In the genomic region with DNA sequence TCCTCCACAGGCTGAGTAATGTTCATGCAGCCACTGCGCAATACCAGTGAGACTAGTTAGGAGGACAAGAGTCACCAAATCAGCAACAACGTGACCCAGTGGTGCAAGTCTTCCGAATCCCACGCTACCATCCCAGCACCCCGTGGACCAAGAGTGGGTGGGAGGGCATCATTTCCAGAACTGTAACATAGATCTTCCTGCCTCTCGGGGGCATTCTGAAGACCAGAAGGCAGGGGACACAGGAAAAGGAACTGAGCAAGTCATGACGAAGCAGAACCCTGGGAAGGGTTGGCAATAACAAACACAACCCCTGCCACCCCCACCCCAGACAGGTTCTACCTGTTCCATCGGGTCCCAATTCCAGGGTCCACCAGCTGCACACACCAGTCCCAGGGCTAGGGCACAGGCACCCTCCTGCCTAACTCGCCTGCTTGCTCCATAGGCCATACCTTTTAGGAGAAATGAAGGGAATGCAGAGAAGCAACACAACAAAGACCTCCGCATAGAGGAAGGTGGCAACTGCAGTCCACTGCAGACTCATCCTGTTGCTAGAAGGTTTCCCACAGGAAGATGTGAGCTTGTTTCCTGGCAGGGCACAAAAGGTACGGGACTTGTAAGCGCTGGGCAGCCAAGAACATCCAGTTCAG, we compare ENCODE assay signal across 1 cellular context.
TF ChIP-seq lines count a peak whose summit lies in the region.

No MANE protein-coding gene starts in this region.

TF ChIP-seq in HepG2, 621 proteins besides CTCF, POLR2A, EP300 and RAD21 (continued from another document):
- TF ChIP-seq ZNF777 (CRISPR knock-in tag; IDR thresholded peaks at IDR 0.05) (no peak), ZBTB1 (CRISPR knock-in tag; IDR thresholded peaks at IDR 0.05; ENCODE audit: borderline replicate concordance) (no peak), ZNF251 (CRISPR knock-in tag; IDR thresholded peaks at IDR 0.05) (0 out of 2 replicates have a peak, but pooled peaks have one; percentile 32), RFX1 (IDR thresholded peaks at IDR 0.05) (no peak), CCDC6 (CRISPR knock-in tag; IDR thresholded peaks at IDR 0.05) (peak; percentile 16; the same call in 1 of the 2 replicates)
- TF ChIP-seq, protein P1, sequence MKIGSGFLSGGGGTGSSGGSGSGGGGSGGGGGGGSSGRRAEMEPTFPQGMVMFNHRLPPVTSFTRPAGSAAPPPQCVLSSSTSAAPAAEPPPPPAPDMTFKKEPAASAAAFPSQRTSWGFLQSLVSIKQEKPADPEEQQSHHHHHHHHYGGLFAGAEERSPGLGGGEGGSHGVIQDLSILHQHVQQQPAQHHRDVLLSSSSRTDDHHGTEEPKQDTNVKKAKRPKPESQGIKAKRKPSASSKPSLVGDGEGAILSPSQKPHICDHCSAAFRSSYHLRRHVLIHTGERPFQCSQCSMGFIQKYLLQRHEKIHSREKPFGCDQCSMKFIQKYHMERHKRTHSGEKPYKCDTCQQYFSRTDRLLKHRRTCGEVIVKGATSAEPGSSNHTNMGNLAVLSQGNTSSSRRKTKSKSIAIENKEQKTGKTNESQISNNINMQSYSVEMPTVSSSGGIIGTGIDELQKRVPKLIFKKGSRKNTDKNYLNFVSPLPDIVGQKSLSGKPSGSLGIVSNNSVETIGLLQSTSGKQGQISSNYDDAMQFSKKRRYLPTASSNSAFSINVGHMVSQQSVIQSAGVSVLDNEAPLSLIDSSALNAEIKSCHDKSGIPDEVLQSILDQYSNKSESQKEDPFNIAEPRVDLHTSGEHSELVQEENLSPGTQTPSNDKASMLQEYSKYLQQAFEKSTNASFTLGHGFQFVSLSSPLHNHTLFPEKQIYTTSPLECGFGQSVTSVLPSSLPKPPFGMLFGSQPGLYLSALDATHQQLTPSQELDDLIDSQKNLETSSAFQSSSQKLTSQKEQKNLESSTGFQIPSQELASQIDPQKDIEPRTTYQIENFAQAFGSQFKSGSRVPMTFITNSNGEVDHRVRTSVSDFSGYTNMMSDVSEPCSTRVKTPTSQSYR (CRISPR knock-in tag; IDR thresholded peaks at IDR 0.05; ENCODE audit: borderline replicate concordance) = no peak
- TF ChIP-seq, protein P2, sequence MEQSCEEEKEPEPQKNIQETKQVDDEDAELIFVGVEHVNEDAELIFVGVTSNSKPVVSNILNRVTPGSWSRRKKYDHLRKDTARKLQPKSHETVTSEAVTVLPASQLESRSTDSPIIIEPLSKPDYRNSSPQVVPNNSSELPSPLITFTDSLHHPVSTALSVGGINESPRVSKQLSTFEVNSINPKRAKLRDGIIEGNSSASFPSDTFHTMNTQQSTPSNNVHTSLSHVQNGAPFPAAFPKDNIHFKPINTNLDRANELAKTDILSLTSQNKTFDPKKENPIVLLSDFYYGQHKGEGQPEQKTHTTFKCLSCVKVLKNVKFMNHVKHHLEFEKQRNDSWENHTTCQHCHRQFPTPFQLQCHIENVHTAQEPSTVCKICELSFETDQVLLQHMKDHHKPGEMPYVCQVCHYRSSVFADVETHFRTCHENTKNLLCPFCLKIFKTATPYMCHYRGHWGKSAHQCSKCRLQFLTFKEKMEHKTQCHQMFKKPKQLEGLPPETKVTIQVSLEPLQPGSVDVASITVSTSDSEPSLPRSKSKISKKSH (CRISPR knock-in tag; IDR thresholded peaks at IDR 0.05; ENCODE audit: borderline replicate concordance) = no peak
